Comparison of ENCODE assay signal across 2 cellular contexts in the genomic region with DNA sequence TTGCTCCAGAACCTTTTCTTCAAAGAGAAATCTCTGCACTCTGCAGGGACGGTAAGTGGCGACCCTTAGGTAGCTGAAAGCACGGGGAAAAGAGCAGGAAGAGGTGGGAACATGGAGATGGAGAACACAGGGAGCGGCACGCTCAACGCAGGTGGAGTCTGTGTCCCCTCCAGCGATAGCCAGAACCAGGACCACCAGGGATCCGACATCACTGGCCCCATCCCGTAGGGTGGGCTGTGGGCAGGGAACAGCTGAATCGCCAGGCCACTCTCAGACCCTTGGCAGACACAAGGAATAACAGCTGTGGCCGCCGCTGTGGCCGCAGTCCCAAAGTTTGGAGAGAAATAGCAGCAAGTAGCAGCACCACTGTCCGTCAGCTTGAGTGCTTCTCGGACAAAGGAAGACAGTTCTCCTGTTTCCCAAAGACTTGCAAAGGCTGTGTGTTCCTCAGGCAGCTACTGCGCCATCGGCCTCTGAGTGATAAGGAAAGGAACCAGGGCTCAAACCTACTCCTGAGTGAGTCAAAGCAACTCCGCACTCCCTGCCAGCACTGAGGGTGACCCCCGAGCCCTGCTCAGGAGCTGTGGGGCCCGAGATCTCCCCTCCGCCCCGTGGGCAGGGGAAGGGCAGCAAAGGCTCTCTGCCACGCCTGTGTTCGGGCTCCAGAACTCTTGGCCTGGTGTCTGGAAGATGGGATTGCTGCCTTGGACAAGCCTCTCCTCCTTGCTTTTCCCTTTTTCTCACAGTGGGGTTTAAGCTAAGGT.
TF ChIP-seq lines count a peak whose summit lies in the region.

No MANE protein-coding gene starts in this region.

TF ChIP-seq in GM23338, 12 proteins besides CTCF, POLR2A, EP300 and RAD21 (continues in another document):
- TF ChIP-seq, protein P1, sequence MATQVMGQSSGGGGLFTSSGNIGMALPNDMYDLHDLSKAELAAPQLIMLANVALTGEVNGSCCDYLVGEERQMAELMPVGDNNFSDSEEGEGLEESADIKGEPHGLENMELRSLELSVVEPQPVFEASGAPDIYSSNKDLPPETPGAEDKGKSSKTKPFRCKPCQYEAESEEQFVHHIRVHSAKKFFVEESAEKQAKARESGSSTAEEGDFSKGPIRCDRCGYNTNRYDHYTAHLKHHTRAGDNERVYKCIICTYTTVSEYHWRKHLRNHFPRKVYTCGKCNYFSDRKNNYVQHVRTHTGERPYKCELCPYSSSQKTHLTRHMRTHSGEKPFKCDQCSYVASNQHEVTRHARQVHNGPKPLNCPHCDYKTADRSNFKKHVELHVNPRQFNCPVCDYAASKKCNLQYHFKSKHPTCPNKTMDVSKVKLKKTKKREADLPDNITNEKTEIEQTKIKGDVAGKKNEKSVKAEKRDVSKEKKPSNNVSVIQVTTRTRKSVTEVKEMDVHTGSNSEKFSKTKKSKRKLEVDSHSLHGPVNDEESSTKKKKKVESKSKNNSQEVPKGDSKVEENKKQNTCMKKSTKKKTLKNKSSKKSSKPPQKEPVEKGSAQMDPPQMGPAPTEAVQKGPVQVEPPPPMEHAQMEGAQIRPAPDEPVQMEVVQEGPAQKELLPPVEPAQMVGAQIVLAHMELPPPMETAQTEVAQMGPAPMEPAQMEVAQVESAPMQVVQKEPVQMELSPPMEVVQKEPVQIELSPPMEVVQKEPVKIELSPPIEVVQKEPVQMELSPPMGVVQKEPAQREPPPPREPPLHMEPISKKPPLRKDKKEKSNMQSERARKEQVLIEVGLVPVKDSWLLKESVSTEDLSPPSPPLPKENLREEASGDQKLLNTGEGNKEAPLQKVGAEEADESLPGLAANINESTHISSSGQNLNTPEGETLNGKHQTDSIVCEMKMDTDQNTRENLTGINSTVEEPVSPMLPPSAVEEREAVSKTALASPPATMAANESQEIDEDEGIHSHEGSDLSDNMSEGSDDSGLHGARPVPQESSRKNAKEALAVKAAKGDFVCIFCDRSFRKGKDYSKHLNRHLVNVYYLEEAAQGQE (IDR thresholded peaks at IDR 0.05; ENCODE audit: unreplicated experiment): no peak
- TF ChIP-seq EZH2phosphoT487 (IDR thresholded peaks at IDR 0.05; ENCODE audit: unreplicated experiment) (no peak), NANOG (IDR thresholded peaks at IDR 0.05; ENCODE audit: borderline replicate concordance) (no peak), EZH2 (IDR thresholded peaks at IDR 0.05; ENCODE audit: low read depth, unreplicated experiment) (no peak), POLR2AphosphoS5 (IDR thresholded peaks at IDR 0.05; ENCODE audit: low read depth) (no peak), JUNB (IDR thresholded peaks at IDR 0.05; ENCODE audit: unreplicated experiment) (no peak), ZNF331 (CRISPR knock-in tag; IDR thresholded peaks at IDR 0.05; ENCODE audit: low read depth) (no peak), CREB1 (CRISPR knock-in tag; IDR thresholded peaks at IDR 0.05; ENCODE audit: low read depth) (no peak), STAT1 (IDR thresholded peaks at IDR 0.05; ENCODE audit: unreplicated experiment) (no peak), ZNF114 (CRISPR knock-in tag; IDR thresholded peaks at IDR 0.05) (no peak)
- TF ChIP-seq, protein P2, sequence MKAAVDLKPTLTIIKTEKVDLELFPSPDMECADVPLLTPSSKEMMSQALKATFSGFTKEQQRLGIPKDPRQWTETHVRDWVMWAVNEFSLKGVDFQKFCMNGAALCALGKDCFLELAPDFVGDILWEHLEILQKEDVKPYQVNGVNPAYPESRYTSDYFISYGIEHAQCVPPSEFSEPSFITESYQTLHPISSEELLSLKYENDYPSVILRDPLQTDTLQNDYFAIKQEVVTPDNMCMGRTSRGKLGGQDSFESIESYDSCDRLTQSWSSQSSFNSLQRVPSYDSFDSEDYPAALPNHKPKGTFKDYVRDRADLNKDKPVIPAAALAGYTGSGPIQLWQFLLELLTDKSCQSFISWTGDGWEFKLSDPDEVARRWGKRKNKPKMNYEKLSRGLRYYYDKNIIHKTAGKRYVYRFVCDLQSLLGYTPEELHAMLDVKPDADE (IDR thresholded peaks at IDR 0.05): no peak

TF ChIP-seq in H1, 55 proteins besides CTCF, POLR2A, EP300 and RAD21 (continued from another document):
- no peak for TF ChIP-seq CHD2 (IDR thresholded peaks at IDR 0.05; ENCODE audit: low read length)
- TF ChIP-seq RNF2 (IDR thresholded peaks at IDR 0.05; ENCODE audit: borderline replicate concordance, low read depth, low read length, missing control alignments, poor library complexity, severe bottlenecking): no peak
- no peak for TF ChIP-seq SIRT6 (IDR thresholded peaks at IDR 0.05; ENCODE audit: low read length)
- TF ChIP-seq, protein P3, sequence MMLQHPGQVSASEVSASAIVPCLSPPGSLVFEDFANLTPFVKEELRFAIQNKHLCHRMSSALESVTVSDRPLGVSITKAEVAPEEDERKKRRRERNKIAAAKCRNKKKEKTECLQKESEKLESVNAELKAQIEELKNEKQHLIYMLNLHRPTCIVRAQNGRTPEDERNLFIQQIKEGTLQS (IDR thresholded peaks at IDR 0.05; ENCODE audit: insufficient read depth, low read depth, low read length): no peak
- TF ChIP-seq, protein P4, sequence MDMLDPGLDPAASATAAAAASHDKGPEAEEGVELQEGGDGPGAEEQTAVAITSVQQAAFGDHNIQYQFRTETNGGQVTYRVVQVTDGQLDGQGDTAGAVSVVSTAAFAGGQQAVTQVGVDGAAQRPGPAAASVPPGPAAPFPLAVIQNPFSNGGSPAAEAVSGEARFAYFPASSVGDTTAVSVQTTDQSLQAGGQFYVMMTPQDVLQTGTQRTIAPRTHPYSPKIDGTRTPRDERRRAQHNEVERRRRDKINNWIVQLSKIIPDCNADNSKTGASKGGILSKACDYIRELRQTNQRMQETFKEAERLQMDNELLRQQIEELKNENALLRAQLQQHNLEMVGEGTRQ (IDR thresholded peaks at IDR 0.05; ENCODE audit: low read length): no peak
- TF ChIP-seq POLR2AphosphoS5 (IDR thresholded peaks at IDR 0.05; ENCODE audit: low read depth, low read length): no peak
- TF ChIP-seq SIX5 (IDR thresholded peaks at IDR 0.05; ENCODE audit: low read depth, low read length): no peak
- TF ChIP-seq HDAC6 (IDR thresholded peaks at IDR 0.05; ENCODE audit: low read depth, low read length): no peak
- no peak for TF ChIP-seq TBP (IDR thresholded peaks at IDR 0.05; ENCODE audit: low read depth, low read length)
- TF ChIP-seq GABPA (IDR thresholded peaks at IDR 0.05; ENCODE audit: borderline replicate concordance, insufficient read depth, low read length): no peak
- TF ChIP-seq, protein P5, sequence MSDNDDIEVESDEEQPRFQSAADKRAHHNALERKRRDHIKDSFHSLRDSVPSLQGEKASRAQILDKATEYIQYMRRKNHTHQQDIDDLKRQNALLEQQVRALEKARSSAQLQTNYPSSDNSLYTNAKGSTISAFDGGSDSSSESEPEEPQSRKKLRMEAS (IDR thresholded peaks at IDR 0.05): no peak
- no peak for TF ChIP-seq SUZ12 (IDR thresholded peaks at IDR 0.05; ENCODE audit: low read length)
- TF ChIP-seq ZNF274 (IDR thresholded peaks at IDR 0.05; ENCODE audit: borderline replicate concordance, extremely low read depth, low read length): no peak
